In genomic region chr1:45411510-45411899, GRCh38 we compare ENCODE assay signal across 17 cellular contexts.
DNase-seq lines count a peak whose midpoint lies in the region; ATAC-seq, FAIRE-seq and TF ChIP-seq lines count a peak whose summit lies in the region.
"Had no signal": no experiment of that assay in that cellular context is flagged by ENCODE, and none has a peak within 500 bp of the region (broad histone marks: within the 10 kb centered on the region; RNA-seq: fewer than 3 reads in every experiment).

No MANE protein-coding gene starts in this region.

- no peak for TF ChIP-seq POLR2A in GM12891 (IDR thresholded peaks at IDR 0.05; ENCODE audit: low read depth, low read length)

- no peak overlapping the region for H3K9ac ChIP-seq in endodermal cell (ENCODE audit: extremely low read depth, low read length, poor library complexity, severe bottlenecking)

- H3K27me3 Mint-ChIP-seq in endodermal cell (ENCODE audit: insufficient read depth) (no peaks in the 10 kb centered on the region), endothelial cell (ENCODE audit: unreplicated experiment) (no peaks in the 10 kb centered on the region)
- no peaks in the 10 kb centered on the region for H3K27me3 Mint-ChIP-seq in stimulated activated memory B cell treated with anti-CD40 and anti-IgM and Interleukin-4, amounts not matched to agents 10 μg/mL and 1 μg/mL and 100 μg/mL, for 72 hours
- H3K27me3 Mint-ChIP-seq in activated T-helper 1 cell treated with anti-CD3 and anti-CD28 coated beads, Interleukin-12 subunit alpha, Interleukin-12 subunit beta, Interleukin-2, Interleukin-4 antibody, amounts not matched to agents 30 ng/mL and 10 ng/mL and 1 ng/mL, durations not matched to agents 14 hours and 24 hours and 36 hours (ENCODE audit: insufficient read depth): peaks cover 3% of the 10 kb centered on the region
- H3K27me3 Mint-ChIP-seq: central memory CD8-positive, alpha-beta T cell had no signal

- H3K36me3 ChIP-seq in endodermal cell (ENCODE audit: control insufficient read depth, insufficient read depth, low read length): no peaks in the 10 kb centered on the region
- H3K36me3 ChIP-seq: ovary, WERI-Rb-1 had no signal

- no peak overlapping the region for H3K4me3 Mint-ChIP-seq in endodermal cell
- H3K4me3 Mint-ChIP-seq in stimulated activated memory B cell treated with anti-CD40 and anti-IgM and Interleukin-4, amounts not matched to agents 10 μg/mL and 1 μg/mL and 100 μg/mL, for 72 hours: no peak overlapping the region
- no peak overlapping the region for H3K4me3 Mint-ChIP-seq in endothelial cell (ENCODE audit: unreplicated experiment)
- H3K4me3 Mint-ChIP-seq in activated T-helper 1 cell treated with anti-CD3 and anti-CD28 coated beads, Interleukin-12 subunit alpha, Interleukin-12 subunit beta, Interleukin-2, Interleukin-4 antibody, amounts not matched to agents 30 ng/mL and 10 ng/mL and 1 ng/mL, durations not matched to agents 14 hours and 24 hours and 36 hours: no peak overlapping the region
- H3K4me3 Mint-ChIP-seq: central memory CD8-positive, alpha-beta T cell had no signal

- H3K27ac ChIP-seq in endodermal cell (ENCODE audit: low read depth, low read length): no peak overlapping the region
- H3K27ac ChIP-seq: ovary, WERI-Rb-1 had no signal

- TF ChIP-seq CTCF in endodermal cell (conservative IDR thresholded peaks at IDR 0.05) (peak; percentile 53), endothelial cell (IDR thresholded peaks at IDR 0.05; ENCODE audit: unreplicated experiment) (no peak)

- H3K9me3 Mint-ChIP-seq in endodermal cell: no peaks in the 10 kb centered on the region
- H3K9me3 Mint-ChIP-seq in stimulated activated memory B cell treated with anti-CD40 and anti-IgM and Interleukin-4, amounts not matched to agents 10 μg/mL and 1 μg/mL and 100 μg/mL, for 72 hours: peaks cover 3% of the 10 kb centered on the region
- no peaks in the 10 kb centered on the region for H3K9me3 Mint-ChIP-seq in endothelial cell (ENCODE audit: unreplicated experiment)
- no peaks in the 10 kb centered on the region for H3K9me3 Mint-ChIP-seq in activated T-helper 1 cell treated with anti-CD3 and anti-CD28 coated beads, Interleukin-12 subunit alpha, Interleukin-12 subunit beta, Interleukin-2, Interleukin-4 antibody, amounts not matched to agents 30 ng/mL and 10 ng/mL and 1 ng/mL, durations not matched to agents 14 hours and 24 hours and 36 hours
- H3K9me3 Mint-ChIP-seq: central memory CD8-positive, alpha-beta T cell had no signal

- peaks cover 5% of the 10 kb centered on the region for H3K4me1 ChIP-seq in endodermal cell (ENCODE audit: control insufficient read depth, insufficient read depth, low read length)

- FAIRE-seq in GM12891 (lab: Jason Lieb, UNC): peak; percentile 55

- DNase-seq in GM12891 (ENCODE audit: insufficient read length, low spot score) (no peak), NCI-H2227 (lab: John Stamatoyannopoulos, UW; ENCODE audit: unreplicated experiment) (peak; percentile 5), endodermal cell (peak; percentile 38), endothelial cell (ENCODE audit: low spot score) (no peak)
- DNase-seq in activated T-helper 1 cell treated with anti-CD3 and anti-CD28 coated beads, Interleukin-12 subunit alpha, Interleukin-12 subunit beta, Interleukin-2, Interleukin-4 antibody, amounts not matched to agents 30 ng/mL and 10 ng/mL and 1 ng/mL, durations not matched to agents 14 hours and 24 hours and 36 hours (ENCODE audit: low spot score): no peak
- DNase-seq: activated effector memory CD4-positive, alpha-beta T cell treated with Interleukin-2 at 50 U/mL for 16 hours; amniotic stem cell; C1 segment of cervical spinal cord; effector memory CD4-positive, alpha-beta T cell; NCI-H187 treated with DMSO at 0.1 percent for 48 hours; NCI-H748 treated with DMSO at 0.1 percent for 48 hours; ovary; WERI-Rb-1 had no signal

- peaks cover 2% of the 10 kb centered on the region for H3K4me1 Mint-ChIP-seq in endodermal cell
- peaks cover 65% of the 10 kb centered on the region for H3K4me1 Mint-ChIP-seq in stimulated activated memory B cell treated with anti-CD40 and anti-IgM and Interleukin-4, amounts not matched to agents 10 μg/mL and 1 μg/mL and 100 μg/mL, for 72 hours
- peaks cover 6% of the 10 kb centered on the region for H3K4me1 Mint-ChIP-seq in endothelial cell (ENCODE audit: unreplicated experiment)
- peaks cover 7% of the 10 kb centered on the region for H3K4me1 Mint-ChIP-seq in activated T-helper 1 cell treated with anti-CD3 and anti-CD28 coated beads, Interleukin-12 subunit alpha, Interleukin-12 subunit beta, Interleukin-2, Interleukin-4 antibody, amounts not matched to agents 30 ng/mL and 10 ng/mL and 1 ng/mL, durations not matched to agents 14 hours and 24 hours and 36 hours (ENCODE audit: low read depth)
- H3K4me1 Mint-ChIP-seq: central memory CD8-positive, alpha-beta T cell had no signal

- no peaks in the 10 kb centered on the region for H3K27me3 ChIP-seq in endodermal cell (ENCODE audit: control insufficient read depth, insufficient read depth, low read length, poor library complexity, severe bottlenecking)
- H3K27me3 ChIP-seq: ovary had no signal

- no peaks in the 10 kb centered on the region for H3K36me3 Mint-ChIP-seq in endodermal cell (ENCODE audit: low read depth)
- H3K36me3 Mint-ChIP-seq in stimulated activated memory B cell treated with anti-CD40 and anti-IgM and Interleukin-4, amounts not matched to agents 10 μg/mL and 1 μg/mL and 100 μg/mL, for 72 hours: peaks cover 13% of the 10 kb centered on the region
- H3K36me3 Mint-ChIP-seq in endothelial cell (ENCODE audit: low read depth, unreplicated experiment): no peaks in the 10 kb centered on the region
- no peaks in the 10 kb centered on the region for H3K36me3 Mint-ChIP-seq in activated T-helper 1 cell treated with anti-CD3 and anti-CD28 coated beads, Interleukin-12 subunit alpha, Interleukin-12 subunit beta, Interleukin-2, Interleukin-4 antibody, amounts not matched to agents 30 ng/mL and 10 ng/mL and 1 ng/mL, durations not matched to agents 14 hours and 24 hours and 36 hours (ENCODE audit: low read depth)

- no peak overlapping the region for H3K4me3 ChIP-seq in endodermal cell (ENCODE audit: low read length)
- H3K4me3 ChIP-seq: ovary had no signal

- intact Hi-C loops in activated T-helper 1 cell treated with anti-CD3 and anti-CD28 coated beads, Interleukin-12 subunit alpha, Interleukin-12 subunit beta, Interleukin-2, Interleukin-4 antibody, amounts not matched to agents 30 ng/mL and 10 ng/mL and 1 ng/mL, durations not matched to agents 14 hours and 24 hours and 36 hours (cut with micrococcal nuclease): no loop called here

- no peaks in the 10 kb centered on the region for H3K9me3 ChIP-seq in endodermal cell (ENCODE audit: control insufficient read depth, low read length)
- H3K9me3 ChIP-seq: ovary had no signal

- no peak for ATAC-seq in stimulated activated memory B cell treated with anti-CD40 and anti-IgM and Interleukin-4, amounts not matched to agents 10 μg/mL and 1 μg/mL and 100 μg/mL, for 72 hours
- ATAC-seq in GM18520 (IDR thresholded peaks at IDR 0.05; ENCODE audit: unreplicated experiment): no peak
- ATAC-seq in GM18511 (IDR thresholded peaks at IDR 0.05; ENCODE audit: unreplicated experiment): no peak

- H3K27ac Mint-ChIP-seq in endodermal cell (no peak overlapping the region), endothelial cell (ENCODE audit: unreplicated experiment) (no peak overlapping the region)
- H3K27ac Mint-ChIP-seq in stimulated activated memory B cell treated with anti-CD40 and anti-IgM and Interleukin-4, amounts not matched to agents 10 μg/mL and 1 μg/mL and 100 μg/mL, for 72 hours: peak overlapping the region; percentile 76
- H3K27ac Mint-ChIP-seq in activated T-helper 1 cell treated with anti-CD3 and anti-CD28 coated beads, Interleukin-12 subunit alpha, Interleukin-12 subunit beta, Interleukin-2, Interleukin-4 antibody, amounts not matched to agents 30 ng/mL and 10 ng/mL and 1 ng/mL, durations not matched to agents 14 hours and 24 hours and 36 hours: no peak overlapping the region

- 69 to 86% methylated on average over 2 to 3 of the region's 3 CpGs for WGBS in endodermal cell (ENCODE audit: insufficient coverage in 1 of 2, insufficient read length in 1 of 2), 2 experiments

TF ChIP-seq in GM12891, 5 proteins besides CTCF, POLR2A, EP300 and RAD21:
- no peak for TF ChIP-seq TAF1 (IDR thresholded peaks at IDR 0.05; ENCODE audit: low read depth, low read length)
- no peak for TF ChIP-seq POU2F2 (IDR thresholded peaks at IDR 0.05; ENCODE audit: low read depth, low read length)
- TF ChIP-seq PAX5 (IDR thresholded peaks at IDR 0.05; ENCODE audit: insufficient read depth, low read length, severe bottlenecking): no peak
- TF ChIP-seq SPI1 (IDR thresholded peaks at IDR 0.05; ENCODE audit: low read depth, low read length): no peak
- TF ChIP-seq POLR2AphosphoS5 (IDR thresholded peaks at IDR 0.05; ENCODE audit: low read depth, low read length): no peak

Comparison
In these comparisons a context has a peak if more than half of its experiments do, and no peak if none do; other contexts are left out.
1. DNase-seq: peak in NCI-H2227 (single experiment) and endodermal cell (single experiment); none in GM12891 (single experiment), endothelial cell (single experiment) and activated T-helper 1 cell treated with anti-CD3 and anti-CD28 coated beads, Interleukin-12 subunit alpha, Interleukin-12 subunit beta, Interleukin-2, Interleukin-4 antibody, amounts not matched to agents 30 ng/mL and 10 ng/mL and 1 ng/mL, durations not matched to agents 14 hours and 24 hours and 36 hours (single experiment).